ENCODE assay signal across 8 cellular contexts in genomic region chr12:26195641-26196423, GRCh38. TPM values are rescaled to one million over a fixed set of nuclear protein-coding genes. Genes with fewer than 3 reads are reported as not detected.
DNase-seq lines count a peak whose midpoint lies in the region; ATAC-seq and TF ChIP-seq lines count a peak whose summit lies in the region.

No MANE protein-coding gene starts in this region.

- H3K36me3 ChIP-seq in HEK293 (ENCODE audit: control insufficient read depth in 2 of 2, insufficient read depth in 1 of 2, low read length in 2 of 2) (no peaks in the 10 kb centered on the region), endocrine pancreas (ENCODE audit: control insufficient read depth, insufficient read depth, low read length) (no peaks in the 10 kb centered on the region), lung (ENCODE audit: control insufficient read depth in 2 of 2, insufficient read depth in 2 of 2, low read length in 2 of 2) (no peaks in the 10 kb centered on the region), stomach smooth muscle (ENCODE audit: control insufficient read depth in 2 of 2, insufficient read depth in 2 of 2, low read length in 2 of 2) (no peaks in the 10 kb centered on the region)

- H3K9ac ChIP-seq in endocrine pancreas (ENCODE audit: control insufficient read depth, insufficient read depth, low read length) (peak overlapping the region; percentile 19), stomach smooth muscle (ENCODE audit: low read length in 2 of 2) (peak overlapping the region; percentile 83 to 84)

- ATAC-seq in lung (ENCODE audit: insufficient read depth, low FRiP score) = peak; percentile 72
- no peak for ATAC-seq in HG03521 (IDR thresholded peaks at IDR 0.05; ENCODE audit: unreplicated experiment)

- H3K4me1 ChIP-seq in HEK293 (ENCODE audit: control insufficient read depth, insufficient read depth, low read length) (no peaks in the 10 kb centered on the region), endocrine pancreas (ENCODE audit: control insufficient read depth, insufficient read depth, low read length) (peaks cover 4% of the 10 kb centered on the region), lung (ENCODE audit: control insufficient read depth in 2 of 2, insufficient read depth in 2 of 2, low read length in 2 of 2) (peaks cover 6 to 9% of the 10 kb centered on the region in 2 donors), stomach smooth muscle (ENCODE audit: control insufficient read depth, insufficient read depth, low read length) (peaks cover 18% of the 10 kb centered on the region)

- H3K4me3 ChIP-seq in HEK293 (ENCODE audit: low read depth, low read length) = peak overlapping the region; percentile 22
- H3K4me3 ChIP-seq in endocrine pancreas (ENCODE audit: control insufficient read depth, insufficient read depth, low read length) = peak overlapping the region; percentile 20
- H3K4me3 ChIP-seq in lung = peak overlapping the region; percentile 33
- H3K4me3 ChIP-seq in stomach smooth muscle (ENCODE audit: low read length in 2 of 2) = peak overlapping the region; percentile 81 to 94

- WGBS in lung, 2 donors = 0 to 1% methylated on average over 31 to 45 of the region's 45 CpGs

- H3K9me3 ChIP-seq in HEK293 (ENCODE audit: control insufficient read depth, insufficient read depth, low read depth, low read length) (no peaks in the 10 kb centered on the region), endocrine pancreas (ENCODE audit: control insufficient read depth, low read length) (no peaks in the 10 kb centered on the region), lung (ENCODE audit: control insufficient read depth in 2 of 2, insufficient read depth in 1 of 2, low read length in 1 of 2) (no peaks in the 10 kb centered on the region), stomach smooth muscle (ENCODE audit: control insufficient read depth in 2 of 2, low read length in 2 of 2) (no peaks in the 10 kb centered on the region)

- TF ChIP-seq CTCF in HEK293 (tag by site-specific recombination; IDR thresholded peaks at IDR 0.05) (no peak), lung (IDR thresholded peaks at IDR 0.05; ENCODE audit: control extremely low read depth, extremely low read depth) (no peak)

- POLR2A ChIA-PET in HEK293 (lab: Yijun Ruan, JAX) = no interaction called here

- no peaks in the 10 kb centered on the region for H3K27me3 ChIP-seq in endocrine pancreas (ENCODE audit: control insufficient read depth, insufficient read depth, low read length)
- H3K27me3 ChIP-seq in lung (ENCODE audit: control insufficient read depth, insufficient read depth) = no peaks in the 10 kb centered on the region
- no peaks in the 10 kb centered on the region for H3K27me3 ChIP-seq in stomach smooth muscle (ENCODE audit: control insufficient read depth in 1 of 2, insufficient read depth in 2 of 2, low read length in 2 of 2)

- DNase-seq in ELF-1 (ENCODE audit: low read depth, low spot score) = peak; percentile 50
- DNase-seq in RPMI8226 = peak; percentile 22
- peak; percentile 41 for DNase-seq in lung (ENCODE audit: low spot score)
- no peak for DNase-seq in GF-D8 (lab: John Stamatoyannopoulos, UW)

- CTCF ChIA-PET in HEK293 (lab: Yijun Ruan, JAX) = no interaction called here

- H3K27ac ChIP-seq in HEK293 (ENCODE audit: extremely low read depth, low read depth, low read length) (peak overlapping the region; percentile 58; the same call in 1 of the 2 replicates), lung (ENCODE audit: low read depth in 1 of 2, low read length in 1 of 2) (peak overlapping the region; percentile 62 to 78), stomach smooth muscle (ENCODE audit: low read length) (peak overlapping the region; percentile 85)

TF ChIP-seq in HEK293, 187 proteins besides CTCF, POLR2A, EP300 and RAD21 (continues in another document):
- no peak for TF ChIP-seq ZNF600 (tag by site-specific recombination; IDR thresholded peaks at IDR 0.05)
- peak; percentile 42; the same call in 1 of the 2 replicates for TF ChIP-seq ZIC2 (tag by site-specific recombination; IDR thresholded peaks at IDR 0.05)
- no peak for TF ChIP-seq ZNF548 (tag by site-specific recombination; IDR thresholded peaks at IDR 0.05)
- TF ChIP-seq ZNF335 (tag by site-specific recombination; conservative IDR thresholded peaks at IDR 0.05) = peak; percentile 49
- TF ChIP-seq ZNF214 (tag by site-specific recombination; IDR thresholded peaks at IDR 0.05; ENCODE audit: borderline replicate concordance) = no peak
- no peak for TF ChIP-seq ZNF423 (tag by site-specific recombination; IDR thresholded peaks at IDR 0.05)
- no peak for TF ChIP-seq ZNF664 (tag by site-specific recombination; IDR thresholded peaks at IDR 0.05)
- TF ChIP-seq ZNF18 (tag by site-specific recombination; IDR thresholded peaks at IDR 0.05) = no peak
- no peak for TF ChIP-seq HOXC10 (CRISPR knock-in tag; IDR thresholded peaks at IDR 0.05)
- no peak for TF ChIP-seq ZBTB7A (tag by site-specific recombination; IDR thresholded peaks at IDR 0.05; ENCODE audit: low read depth)
- TF ChIP-seq ZBTB17 (tag by site-specific recombination; IDR thresholded peaks at IDR 0.05) = 0 out of 2 replicates have a peak, but pooled peaks have one; percentile 38
- peak; percentile 40; the same call in 1 of the 2 replicates for TF ChIP-seq ZBTB48 (tag by site-specific recombination; IDR thresholded peaks at IDR 0.05)
- TF ChIP-seq PRDM1 (tag by site-specific recombination; IDR thresholded peaks at IDR 0.05) = peak; percentile 57; the same call in 1 of the 2 replicates
- 0 out of 2 replicates have a peak, but pooled peaks have one; percentile 23 for TF ChIP-seq ZNF2 (tag by site-specific recombination; IDR thresholded peaks at IDR 0.05)
- TF ChIP-seq ZNF148 (tag by site-specific recombination; IDR thresholded peaks at IDR 0.05; ENCODE audit: borderline replicate concordance) = no peak
- no peak for TF ChIP-seq ZNF324 (tag by site-specific recombination; IDR thresholded peaks at IDR 0.05)
- TF ChIP-seq GLIS2 (tag by site-specific recombination; IDR thresholded peaks at IDR 0.05) = peak; percentile 60
- no peak for TF ChIP-seq PBX3 (CRISPR knock-in tag; IDR thresholded peaks at IDR 0.05)

RNA-seq across cellular contexts. Expression of gene SSPN, which starts 0.5 kb away (rescaled TPM):
- 10 to 100 TPM; 10.9 to 11.4 TPM for total RNA-seq in lung
- polyA plus RNA-seq in lung = 1 to 10 TPM; 1.2 to 1.5 TPM

Comparison
In these comparisons a context has a peak if more than half of its experiments do, and no peak if none do; other contexts are left out.
1. H3K4me3 ChIP-seq: peak in every context shown above with its lines; median percentile 88 in stomach smooth muscle; 33 in lung; 22 in HEK293; 20 in endocrine pancreas.